10 cellular contexts compared by ENCODE assay signal in the genomic region with DNA sequence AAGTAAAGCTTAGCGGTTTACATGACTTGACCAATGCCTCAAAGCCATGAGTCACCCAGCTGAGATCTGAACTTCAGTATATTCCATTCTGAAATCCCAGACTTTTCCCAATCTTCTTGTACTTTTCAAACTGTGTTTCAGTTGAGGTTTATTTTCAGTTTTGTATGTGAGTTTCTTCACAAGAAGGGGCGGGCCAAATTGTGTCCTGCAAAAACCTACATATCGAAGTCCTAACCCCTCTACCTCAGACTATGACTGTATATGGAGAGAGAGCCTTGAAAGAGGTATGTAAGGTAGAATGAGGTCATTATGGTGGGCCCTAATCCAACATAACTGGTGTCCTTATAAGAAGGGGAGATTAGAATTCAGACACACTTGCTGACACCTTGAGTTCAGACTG. TPM values are rescaled to one million over a fixed set of nuclear protein-coding genes. Genes with fewer than 3 reads are reported as not detected.
A peak's percentile ranks its signal among the peaks of the same experiment; 100 is the strongest.
DNase-seq lines count a peak whose midpoint lies in the region; ATAC-seq, FAIRE-seq and TF ChIP-seq lines count a peak whose summit lies in the region.
"Had no signal": no experiment of that assay in that cellular context is flagged by ENCODE, and none has a peak within 500 bp of the region (broad histone marks: within the 10 kb centered on the region; RNA-seq: fewer than 3 reads in every experiment).

No MANE protein-coding gene starts in this region.

- ATAC-seq in HepG2 (no peak), naive B cell (ENCODE audit: low read depth in 2 of 2) (no peak)

- H3K4me3 ChIP-seq in liver (ENCODE audit: low read depth in 1 of 3, low read length in 3 of 3) (peak overlapping the region in 1 of 3 donors; percentile 35), HepG2 (replicated peaks in 1 of 3; ENCODE audit: insufficient read depth in 1 of 3, low read depth in 2 of 3, low read length in 3 of 3) (no peak overlapping the region), choroid plexus epithelial cell (ENCODE audit: low read depth, low read length) (peak overlapping the region; percentile 70), HAP-1 (no peak overlapping the region)

- peak overlapping the region; percentile 77 to 93 for H3K27ac ChIP-seq in liver (ENCODE audit: low read depth in 1 of 2, low read length in 2 of 2)
- no peak overlapping the region for H3K27ac ChIP-seq in HepG2 (ENCODE audit: extremely low read length, insufficient read depth, low read length)

- TF ChIP-seq EP300 in HepG2 (IDR thresholded peaks at IDR 0.05; ENCODE audit: low read depth in 2 of 2, low read length in 2 of 2) (no peak), HepG2 (CRISPR knock-in tag; IDR thresholded peaks at IDR 0.05; ENCODE audit: borderline replicate concordance) (no peak)

- BruUV-seq in HepG2 (replicated peaks; lab: Mats Ljungman, UMichigan), result no TSS peak

- TF ChIP-seq CTCF in liver (IDR thresholded peaks at IDR 0.05; ENCODE audit: low read depth, low read length, missing input control), result no peak
- no peak for TF ChIP-seq CTCF in HepG2 (CRISPR knock-in tag; IDR thresholded peaks at IDR 0.05)
- no peak for TF ChIP-seq CTCF in choroid plexus epithelial cell (conservative IDR thresholded peaks at IDR 0.05; ENCODE audit: low read depth, low read length)
- TF ChIP-seq CTCF in mesothelial cell of epicardium (IDR thresholded peaks at IDR 0.05; ENCODE audit: unreplicated experiment), result no peak

- POLR2A ChIA-PET in HepG2 (lab: Yijun Ruan, JAX), result no interaction called here

- intact Hi-C loops in HepG2 (cut with micrococcal nuclease; ENCODE audit: unreplicated experiment), result no loop called here

- peak overlapping the region in 6 of 8 donors; percentile 59 to 88 (median 82) for H3K4me3 Mint-ChIP-seq in naive B cell
- H3K4me3 Mint-ChIP-seq in mesothelial cell of epicardium, result no peak overlapping the region

- no peak for TF ChIP-seq POLR2A in HepG2 (IDR thresholded peaks at IDR 0.05; ENCODE audit: insufficient read depth in 1 of 2, low read depth in 2 of 2, low read length in 2 of 2)

- no peaks in the 10 kb centered on the region for H4K20me1 ChIP-seq in HepG2 (ENCODE audit: insufficient read depth, low read length)

- H3K4me1 Mint-ChIP-seq in naive B cell (peaks cover 31 to 41% (median 33%) of the 10 kb centered on the region in 3 donors), mesothelial cell of epicardium (no peaks in the 10 kb centered on the region)

- peaks cover 0 to 8% (median 1%) of the 10 kb centered on the region in 4 donors for H3K4me1 ChIP-seq in liver (ENCODE audit: control insufficient read depth in 4 of 4, insufficient read depth in 4 of 4, low read length in 3 of 4)
- no peaks in the 10 kb centered on the region for H3K4me1 ChIP-seq in HepG2 (ENCODE audit: insufficient read depth, low read length)
- H3K4me1 ChIP-seq in HAP-1, result no peaks in the 10 kb centered on the region

- H3K27me3 ChIP-seq in liver (ENCODE audit: control insufficient read depth in 4 of 4, insufficient read depth in 4 of 4, low read length in 3 of 4), result no peaks in the 10 kb centered on the region
- no peaks in the 10 kb centered on the region for H3K27me3 ChIP-seq in HepG2 (ENCODE audit: control insufficient read depth in 1 of 2, insufficient read depth in 2 of 2, low read length in 2 of 2)
- no peaks in the 10 kb centered on the region for H3K27me3 ChIP-seq in HAP-1 (ENCODE audit: low read depth)

- FAIRE-seq in HepG2 (lab: Jason Lieb, UNC), result no peak

- DNase-seq in HepG2 (ENCODE audit: low spot score) (no peak), choroid plexus epithelial cell (ENCODE audit: low read depth) (peak; percentile 73), naive B cell (no peak), NCI-H2081 treated with DMSO at 0.1 percent for 48 hours (lab: John Stamatoyannopoulos, UW) (no peak), mesothelial cell of epicardium (ENCODE audit: low spot score in 2 of 2, unreplicated experiment in 2 of 2) (no peak), NCI-H2227 (lab: John Stamatoyannopoulos, UW; ENCODE audit: unreplicated experiment) (no peak), HAP-1 (ENCODE audit: low spot score in 2 of 2) (no peak)
- DNase-seq: effector CD4-positive, alpha-beta T cell; NCI-H226 had no signal

- H3K9me3 ChIP-seq in liver (ENCODE audit: control insufficient read depth in 4 of 4, low read length in 3 of 4) (no peaks in the 10 kb centered on the region), HepG2 (ENCODE audit: low read length) (peaks cover 11% of the 10 kb centered on the region), HAP-1 (no peaks in the 10 kb centered on the region)

- H3K27ac Mint-ChIP-seq in naive B cell, result peak overlapping the region in 4 of 6 donors; percentile 46 to 84 (median 56)
- H3K27ac Mint-ChIP-seq in mesothelial cell of epicardium, result no peak overlapping the region

- in situ Hi-C loops in HepG2 (cut with HindIII; ENCODE audit: extremely low pct_ligation_motif_present, low pct_unique_long_range_greater_than_20kb), result no loop called here
- in situ Hi-C loops in HAP-1 (cut with MboI; ENCODE audit: low sequenced_read_pairs), result no loop called here

- H3K36me3 Mint-ChIP-seq in naive B cell, result peaks cover 0 to 4% of the 10 kb centered on the region in 2 donors
- H3K36me3 Mint-ChIP-seq in mesothelial cell of epicardium, result no peaks in the 10 kb centered on the region

- no peak overlapping the region for H3K4me2 ChIP-seq in HepG2 (ENCODE audit: low read depth, low read length)

- CTCF ChIA-PET in HepG2 (lab: Yijun Ruan, JAX; ENCODE audit: low intra/inter-chr PET ratio, low total read pairs), result no interaction called here

- H3K79me2 ChIP-seq in HepG2 (ENCODE audit: insufficient read depth, low read length), result no peaks in the 10 kb centered on the region

- WGBS in liver, result 85% methylated on average over 3 of the region's 3 CpGs
- 14% methylated on average over 3 of the region's 3 CpGs for WGBS in HepG2 (ENCODE audit: low lambda C conversion rate)

- H3K27me3 Mint-ChIP-seq in naive B cell (peaks cover 0 to 4% (median 0%) of the 10 kb centered on the region in 3 donors), mesothelial cell of epicardium (ENCODE audit: low read depth) (peaks cover 2% of the 10 kb centered on the region)

- H3K36me3 ChIP-seq in liver (ENCODE audit: control insufficient read depth in 4 of 4, insufficient read depth in 3 of 4, low read depth in 1 of 4, low read length in 3 of 4) (no peaks in the 10 kb centered on the region), HepG2 (replicated peaks in 1 of 2; ENCODE audit: control insufficient read depth in 1 of 2, insufficient read depth in 2 of 2, low read length in 2 of 2) (no peaks in the 10 kb centered on the region), HAP-1 (replicated peaks) (no peaks in the 10 kb centered on the region)

- TF ChIP-seq RAD21 in liver (IDR thresholded peaks at IDR 0.05) (no peak), HepG2 (CRISPR knock-in tag; IDR thresholded peaks at IDR 0.05) (no peak)

- H3K9ac ChIP-seq in liver (ENCODE audit: low read depth in 1 of 2, low read length in 2 of 2) (no peak overlapping the region), HepG2 (ENCODE audit: insufficient read depth, low read depth, low read length) (no peak overlapping the region)

- H3K9me3 Mint-ChIP-seq in naive B cell (peaks cover 0 to 4% (median 0%) of the 10 kb centered on the region in 7 donors), mesothelial cell of epicardium (no peaks in the 10 kb centered on the region)

- H2AFZ ChIP-seq in HepG2 (ENCODE audit: low read length), result no peak overlapping the region

TF ChIP-seq in liver, 16 proteins besides CTCF, POLR2A, EP300 and RAD21 (continues in another document):
- no peak for TF ChIP-seq ATF3 (IDR thresholded peaks at IDR 0.05)

RNA-seq across cellular contexts. Expression of gene TLR4, which starts 0.7 kb away (rescaled TPM):
- total RNA-seq in liver, result 10 to 100 TPM; 14.5 to 23.3 TPM
- 1 to 10 TPM; 5.4 to 5.6 TPM for polyA plus RNA-seq in liver
- total RNA-seq in HepG2 (2016; rRNA removed; fragmentation: Illumina TruSeq; extraction: Trizol), result 0.22 and 0.34 TPM in 2 replicates
- not detected in 2 replicates for total RNA-seq in HepG2 (2016; cell fraction: cytosol; rRNA removed; fragmentation: Illumina TruSeq; extraction: Trizol; ENCODE audit: low read depth)
- total RNA-seq in HepG2 (2016; cell fraction: insoluble cytoplasmic fraction; rRNA removed; fragmentation: Illumina TruSeq; extraction: Trizol), result 0.26 and 0.27 TPM in 2 replicates
- 0.07 and 0.19 TPM in 2 replicates for total RNA-seq in HepG2 (2016; cell fraction: membrane; rRNA removed; fragmentation: Illumina TruSeq; extraction: Trizol)
- 0.34 and 0.84 TPM in 2 replicates for total RNA-seq in HepG2 (2016; cell fraction: nucleus; rRNA removed; fragmentation: Illumina TruSeq; extraction: Trizol)
- polyA plus RNA-seq in HepG2 (2011; rRNA removed), result 0.07 TPM in 2 replicates
- polyA plus RNA-seq in HepG2 (2011; cell fraction: cytosol; rRNA removed), result 0.01 and 0.08 TPM in 2 replicates
- 0.05 TPM in 2 replicates for polyA plus RNA-seq in HepG2 (2011; cell fraction: nucleus; rRNA removed)
- polyA plus RNA-seq in HepG2 (2012), result 0.05 and 0.11 TPM in 2 replicates
- 0.02 TPM in 1 of 2 replicates, not detected in the other for polyA plus RNA-seq in HepG2 (2016; cell fraction: cytosol; fragmentation: Illumina TruSeq; extraction: Trizol; ENCODE audit: low read depth)
- 0.16 and 0.27 TPM in 2 replicates for polyA plus RNA-seq in HepG2 (2016; cell fraction: insoluble cytoplasmic fraction; fragmentation: Illumina TruSeq; extraction: Trizol; ENCODE audit: low read depth)
- polyA plus RNA-seq in HepG2 (2016; cell fraction: membrane; fragmentation: Illumina TruSeq; extraction: Trizol; ENCODE audit: low read depth), result 0.03 and 0.05 TPM in 2 replicates
- polyA plus RNA-seq in HepG2 (2016; cell fraction: nucleus; fragmentation: Illumina TruSeq; extraction: Trizol; ENCODE audit: insufficient read depth, low read depth), result 0.11 and 0.15 TPM in 2 replicates
- 0.32 and 4.3 TPM in 2 replicates for polyA minus RNA-seq in HepG2 (2011; rRNA and poly(A)+ RNA removed; ENCODE audit: low replicate concordance)
- polyA minus RNA-seq in HepG2 (2011; cell fraction: cytosol; rRNA and poly(A)+ RNA removed), result 0.09 and 0.20 TPM in 2 replicates
- 0.37 and 0.52 TPM in 2 replicates for polyA minus RNA-seq in HepG2 (2011; cell fraction: nucleus; rRNA and poly(A)+ RNA removed)
- polyA plus RNA-seq in naive B cell (ENCODE audit: low read depth in 6 of 6), result 1 to 10 TPM in 5 of 6 donors, under 1 TPM in 1; 0.68 to 3.3 (median 1.8) TPM
- 0.66 to 1.7 TPM (median 0.78 TPM) in 3 replicates for total RNA-seq in mesothelial cell of epicardium
